ENCODE assay signal across 11 cellular contexts in the genomic region with DNA sequence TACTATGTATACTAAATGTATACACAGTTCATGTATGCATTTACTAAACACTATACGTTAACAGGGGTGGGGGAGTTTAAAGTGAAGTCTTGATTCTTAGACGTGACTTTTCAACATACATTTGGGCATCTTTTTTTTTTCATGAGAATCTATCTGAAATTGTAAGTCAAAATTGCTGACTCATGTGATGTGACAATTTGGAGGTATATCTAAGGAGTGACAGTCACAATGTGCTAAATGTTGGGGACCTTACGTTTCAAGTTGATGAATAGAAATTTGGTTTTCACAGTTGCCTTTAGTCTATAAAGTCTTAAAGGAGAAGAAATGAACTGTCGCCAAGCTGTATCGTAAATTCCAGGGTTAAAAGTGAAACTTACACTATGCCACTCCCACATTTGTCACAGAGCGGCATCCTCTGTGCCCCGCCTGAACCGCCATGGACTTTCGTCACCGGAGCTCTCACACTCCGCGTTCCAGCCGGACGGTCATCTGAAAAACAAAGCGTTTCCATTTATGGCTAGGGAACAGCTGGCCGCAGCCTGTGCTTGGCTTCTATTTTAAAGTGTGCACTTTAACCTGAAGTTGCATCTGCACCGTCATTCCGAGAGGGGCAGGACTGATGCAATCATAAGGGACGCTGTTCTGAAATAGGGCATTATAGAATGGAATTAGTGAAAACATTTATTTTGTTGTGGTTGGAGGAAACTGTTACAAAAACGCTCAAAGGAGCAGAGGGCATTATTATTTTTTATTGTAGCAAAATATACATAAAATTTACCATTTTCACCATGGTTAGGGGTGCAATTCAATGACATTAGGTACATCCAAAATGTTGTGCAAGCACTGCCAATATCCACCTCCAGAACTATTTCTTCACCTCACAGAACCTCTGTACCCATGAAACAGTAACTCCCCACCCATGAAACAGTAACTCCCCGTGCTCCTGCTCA. TPM values are rescaled to one million over a fixed set of nuclear protein-coding genes. Genes with fewer than 3 reads are reported as not detected.
DNase-seq lines count a peak whose midpoint lies in the region; ATAC-seq and TF ChIP-seq lines count a peak whose summit lies in the region.
"Had no signal": no experiment of that assay in that cellular context is flagged by ENCODE, and none has a peak within 500 bp of the region (broad histone marks: within the 10 kb centered on the region; RNA-seq: fewer than 3 reads in every experiment).

No MANE protein-coding gene starts in this region.

- in situ Hi-C loops in astrocyte of the spinal cord (cut with HindIII; ENCODE audit: low sequenced_read_pairs), result no loop called here

- CTCF ChIA-PET in HEK293 (lab: Yijun Ruan, JAX), result no interaction called here

- H3K27me3 ChIP-seq in stomach smooth muscle (ENCODE audit: control insufficient read depth in 1 of 2, insufficient read depth in 2 of 2, low read length in 2 of 2), result no peaks in the 10 kb centered on the region

- H3K9ac ChIP-seq in stomach smooth muscle (ENCODE audit: low read length in 2 of 2), result peak overlapping the region; percentile 43 to 63

- peaks cover 10% of the 10 kb centered on the region for H3K4me1 ChIP-seq in HEK293 (ENCODE audit: control insufficient read depth, insufficient read depth, low read length)
- H3K4me1 ChIP-seq in stomach smooth muscle (ENCODE audit: control insufficient read depth, insufficient read depth, low read length), result peaks cover 10% of the 10 kb centered on the region

- H3K27ac ChIP-seq in HEK293 (ENCODE audit: extremely low read depth, low read depth, low read length) (no peak overlapping the region), stomach smooth muscle (ENCODE audit: low read length) (peak overlapping the region; percentile 91)

- TF ChIP-seq CTCF in HEK293 (tag by site-specific recombination; IDR thresholded peaks at IDR 0.05), result no peak
- TF ChIP-seq CTCF in astrocyte of the spinal cord (IDR thresholded peaks at IDR 0.05; ENCODE audit: low read depth, low read length), result no peak

- DNase-seq in astrocyte of the spinal cord (ENCODE audit: low read depth, low spot score) (peak; percentile 33), left lobe of liver (ENCODE audit: low spot score) (peak; percentile 94), GOT3 (lab: John Stamatoyannopoulos, UW) (no peak)
- DNase-seq: activated CD4-positive, CD25-positive, alpha-beta regulatory T cell treated with anti-CD3 and anti-CD28 coated beads, Interleukin-2, amount 50 U/mL, for 72 hours; GF-D8; NCI-H748 treated with DMSO at 0.1 percent for 48 hours had no signal

- no peaks in the 10 kb centered on the region for H3K9me3 ChIP-seq in HEK293 (ENCODE audit: control insufficient read depth, insufficient read depth, low read depth, low read length)
- H3K9me3 ChIP-seq in stomach smooth muscle (ENCODE audit: control insufficient read depth in 2 of 2, low read length in 2 of 2), result peaks cover 0 to 5% of the 10 kb centered on the region in 2 donors

- ATAC-seq in left lobe of liver (peak; percentile 81), HG02642 (IDR thresholded peaks at IDR 0.05; ENCODE audit: poor library complexity, unreplicated experiment) (no peak), HG03025 (IDR thresholded peaks at IDR 0.05; ENCODE audit: low FRiP score, unreplicated experiment) (no peak), GM21526 (IDR thresholded peaks at IDR 0.05; ENCODE audit: low FRiP score, unreplicated experiment) (no peak)

- H3K4me3 ChIP-seq in HEK293 (ENCODE audit: low read depth, low read length) (peak overlapping the region; percentile 9), astrocyte of the spinal cord (ENCODE audit: low read depth, low read length) (peak overlapping the region; percentile 4), stomach smooth muscle (ENCODE audit: low read length in 2 of 2) (peak overlapping the region; percentile 42 to 52)

- POLR2A ChIA-PET in HEK293 (lab: Yijun Ruan, JAX), result no interaction called here

- H3K36me3 ChIP-seq in HEK293 (ENCODE audit: control insufficient read depth in 2 of 2, insufficient read depth in 1 of 2, low read length in 2 of 2), result peaks cover 0 to 16% of the 10 kb centered on the region in 2 experiments; a peak in 1 of 3 replicates
- H3K36me3 ChIP-seq in stomach smooth muscle (ENCODE audit: control insufficient read depth in 2 of 2, insufficient read depth in 2 of 2, low read length in 2 of 2), result peaks cover 34 to 37% of the 10 kb centered on the region in 2 donors

TF ChIP-seq in HEK293, 187 proteins besides CTCF, POLR2A, EP300 and RAD21:
- peak; percentile 65; the same call in 1 of the 2 replicates for TF ChIP-seq MYNN (tag by site-specific recombination; IDR thresholded peaks at IDR 0.05; ENCODE audit: borderline replicate concordance)
- TF ChIP-seq, protein P1, sequence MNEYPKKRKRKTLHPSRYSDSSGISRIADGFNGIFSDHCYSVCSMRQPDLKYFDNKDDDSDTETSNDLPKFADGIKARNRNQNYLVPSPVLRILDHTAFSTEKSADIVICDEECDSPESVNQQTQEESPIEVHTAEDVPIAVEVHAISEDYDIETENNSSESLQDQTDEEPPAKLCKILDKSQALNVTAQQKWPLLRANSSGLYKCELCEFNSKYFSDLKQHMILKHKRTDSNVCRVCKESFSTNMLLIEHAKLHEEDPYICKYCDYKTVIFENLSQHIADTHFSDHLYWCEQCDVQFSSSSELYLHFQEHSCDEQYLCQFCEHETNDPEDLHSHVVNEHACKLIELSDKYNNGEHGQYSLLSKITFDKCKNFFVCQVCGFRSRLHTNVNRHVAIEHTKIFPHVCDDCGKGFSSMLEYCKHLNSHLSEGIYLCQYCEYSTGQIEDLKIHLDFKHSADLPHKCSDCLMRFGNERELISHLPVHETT (tag by site-specific recombination; IDR thresholded peaks at IDR 0.05), result no peak

RNA-seq across cellular contexts. Expression of a gene that starts 30.9 kb away (rescaled TPM):
- total RNA-seq in left lobe of liver, result 1.7 TPM

RNA-seq across cellular contexts. Expression of a gene that starts 32.8 kb away (rescaled TPM):
- 0.30 TPM for total RNA-seq in left lobe of liver
